11 cellular contexts compared by ENCODE assay signal in the genomic region with DNA sequence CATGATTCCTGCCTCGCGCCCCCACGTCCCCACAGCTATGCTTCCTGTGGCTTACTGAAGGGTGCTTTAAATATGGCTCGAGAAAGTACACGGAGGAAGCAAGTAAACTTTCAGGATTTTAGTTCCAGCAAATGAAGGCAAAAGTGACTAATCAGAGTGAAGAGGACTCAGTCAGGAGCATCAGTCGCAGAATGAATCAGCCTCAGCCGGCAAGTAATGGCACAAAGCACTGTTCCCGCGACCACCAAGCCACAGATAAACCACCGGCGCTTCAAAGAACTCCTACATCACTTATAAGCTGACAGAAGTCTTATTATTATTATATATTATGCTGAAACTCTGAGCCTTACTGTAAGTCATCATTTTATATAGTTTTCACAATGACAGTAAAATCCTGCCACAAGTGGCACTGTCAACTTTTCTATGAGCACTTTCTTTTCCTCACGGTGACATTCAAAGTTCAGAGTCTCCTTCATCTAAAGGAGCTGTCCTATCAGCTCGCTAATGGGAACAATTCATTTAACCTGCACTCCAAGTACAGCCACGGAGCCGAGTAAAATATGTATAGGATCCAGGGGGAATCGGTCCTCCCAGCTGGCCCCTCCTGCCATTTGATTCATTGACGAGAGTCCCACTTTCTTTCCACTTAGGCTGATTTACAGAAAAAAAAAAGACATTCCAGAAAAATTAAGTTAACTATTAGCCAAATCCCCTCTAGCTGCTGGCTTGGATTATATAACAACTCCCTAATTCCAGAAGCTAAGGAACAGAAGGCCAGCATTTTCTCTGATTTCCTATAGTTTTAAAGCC.
DNase-seq lines count a peak whose midpoint lies in the region; ATAC-seq, FAIRE-seq and TF ChIP-seq lines count a peak whose summit lies in the region.
"Had no signal": no experiment of that assay in that cellular context is flagged by ENCODE, and none has a peak within 500 bp of the region (broad histone marks: within the 10 kb centered on the region; RNA-seq: fewer than 3 reads in every experiment).

No MANE protein-coding gene starts in this region.

- no peak for TF ChIP-seq EP300 in sigmoid colon (IDR thresholded peaks at IDR 0.05)

- no peak for TF ChIP-seq POLR2A in sigmoid colon (IDR thresholded peaks at IDR 0.05)

- peak overlapping the region in 1 of 2 donors; percentile 36 for H3K27ac ChIP-seq in kidney (ENCODE audit: low read depth in 2 of 2, low read length in 2 of 2)
- no peak overlapping the region for H3K27ac ChIP-seq in sigmoid colon
- H3K27ac ChIP-seq: SK-N-MC had no signal

- peak overlapping the region; percentile 69 for H3K4me3 Mint-ChIP-seq in activated T-cell treated with anti-CD3 and anti-CD28 coated beads, Interleukin-2, amount 50 U/mL, for 4 hours
- H3K4me3 Mint-ChIP-seq: dendritic cell treated with granulocyte-macrophage colony-stimulating factor and Interleukin-4, amounts not matched to agents 40 ng/mL and 50 ng/mL, for 4 days had no signal

- H3K27me3 Mint-ChIP-seq in activated T-cell treated with anti-CD3 and anti-CD28 coated beads, Interleukin-2, amount 50 U/mL, for 4 hours (ENCODE audit: low read depth) = no peaks in the 10 kb centered on the region

- ATAC-seq in activated T-cell treated with anti-CD3 and anti-CD28 coated beads, Interleukin-2, amount 50 U/mL, for 4 hours = peak; percentile 93 to 95
- ATAC-seq in GM19455 (IDR thresholded peaks at IDR 0.05; ENCODE audit: unreplicated experiment) = no peak

- H3K36me3 Mint-ChIP-seq in activated T-cell treated with anti-CD3 and anti-CD28 coated beads, Interleukin-2, amount 50 U/mL, for 4 hours (ENCODE audit: insufficient read depth) = no peaks in the 10 kb centered on the region

- intact Hi-C loops in kidney (cut with DNase I) = no loop called here
- intact Hi-C loops in sigmoid colon (cut with DNase I) = no loop called here

- peak overlapping the region in 1 of 2 donors; percentile 29 for H3K9ac ChIP-seq in kidney (ENCODE audit: low read length in 2 of 2)

- WGBS in sigmoid colon, 2 donors = 68 to 76% methylated on average over 17 of the region's 17 CpGs

- H3K9me3 Mint-ChIP-seq in activated T-cell treated with anti-CD3 and anti-CD28 coated beads, Interleukin-2, amount 50 U/mL, for 4 hours = no peaks in the 10 kb centered on the region
- H3K9me3 Mint-ChIP-seq: dendritic cell treated with granulocyte-macrophage colony-stimulating factor and Interleukin-4, amounts not matched to agents 40 ng/mL and 50 ng/mL, for 4 days had no signal

- H3K9me3 ChIP-seq in kidney (ENCODE audit: control insufficient read depth in 1 of 2, low read length in 2 of 2) (no peaks in the 10 kb centered on the region), sigmoid colon (no peaks in the 10 kb centered on the region)

- peak overlapping the region; percentile 54 to 58 for H3K4me3 ChIP-seq in kidney (ENCODE audit: low read length in 2 of 2)
- H3K4me3 ChIP-seq in sigmoid colon = no peak overlapping the region
- H3K4me3 ChIP-seq: SK-N-MC had no signal

- no peaks in the 10 kb centered on the region for H3K36me3 ChIP-seq in kidney (ENCODE audit: control insufficient read depth in 1 of 2, insufficient read depth in 2 of 2, low read length in 2 of 2)
- no peaks in the 10 kb centered on the region for H3K36me3 ChIP-seq in sigmoid colon

- H3K4me1 ChIP-seq in kidney (ENCODE audit: control insufficient read depth in 1 of 2, insufficient read depth in 1 of 2, low read depth in 1 of 2, low read length in 2 of 2) = peaks cover 6 to 12% of the 10 kb centered on the region in 2 donors
- no peaks in the 10 kb centered on the region for H3K4me1 ChIP-seq in sigmoid colon

- FAIRE-seq in kidney (lab: Jason Lieb, UNC) = peak; percentile 3

- H3K27me3 ChIP-seq in sigmoid colon = no peaks in the 10 kb centered on the region

- peaks cover 77% of the 10 kb centered on the region for H3K4me1 Mint-ChIP-seq in activated T-cell treated with anti-CD3 and anti-CD28 coated beads, Interleukin-2, amount 50 U/mL, for 4 hours (ENCODE audit: low read depth)

- peak; percentile 36 for DNase-seq in T follicular helper cell (ENCODE audit: low read depth)
- DNase-seq in activated T-cell treated with anti-CD3 and anti-CD28 coated beads, Interleukin-2, amount 50 U/mL, for 4 hours = peak; percentile 71
- DNase-seq in kidney = no peak
- DNase-seq in stimulated activated CD8-positive, alpha-beta memory T cell treated with anti-CD3 and anti-CD28 coated beads, Interleukin-12 subunit alpha, Interleukin-12 subunit beta, amount 100 ng/mL, for 24 hours (ENCODE audit: extremely low read depth) = peak; percentile 69
- DNase-seq in dermis blood vessel endothelial cell = no peak
- no peak for DNase-seq in sigmoid colon
- DNase-seq in NCI-H226 = no peak
- DNase-seq: NCI-H1417 had no signal

- TF ChIP-seq CTCF in kidney (IDR thresholded peaks at IDR 0.05; ENCODE audit: borderline replicate concordance, extremely low read depth, insufficient read depth) = no peak
- no peak for TF ChIP-seq CTCF in sigmoid colon (IDR thresholded peaks at IDR 0.05)

Comparison
In these comparisons a context has a peak if more than half of its experiments do, and no peak if none do; other contexts are left out.
1. DNase-seq: peak in T follicular helper cell (single experiment), activated T-cell treated with anti-CD3 and anti-CD28 coated beads, Interleukin-2, amount 50 U/mL, for 4 hours (single experiment) and stimulated activated CD8-positive, alpha-beta memory T cell treated with anti-CD3 and anti-CD28 coated beads, Interleukin-12 subunit alpha, Interleukin-12 subunit beta, amount 100 ng/mL, for 24 hours (single experiment); none in kidney (single experiment), dermis blood vessel endothelial cell (single experiment), sigmoid colon (single experiment) and NCI-H226 (single experiment).
2. H3K4me3 ChIP-seq: peak in kidney (2 of 2); none in sigmoid colon (0 of 4).